In the genomic region with DNA sequence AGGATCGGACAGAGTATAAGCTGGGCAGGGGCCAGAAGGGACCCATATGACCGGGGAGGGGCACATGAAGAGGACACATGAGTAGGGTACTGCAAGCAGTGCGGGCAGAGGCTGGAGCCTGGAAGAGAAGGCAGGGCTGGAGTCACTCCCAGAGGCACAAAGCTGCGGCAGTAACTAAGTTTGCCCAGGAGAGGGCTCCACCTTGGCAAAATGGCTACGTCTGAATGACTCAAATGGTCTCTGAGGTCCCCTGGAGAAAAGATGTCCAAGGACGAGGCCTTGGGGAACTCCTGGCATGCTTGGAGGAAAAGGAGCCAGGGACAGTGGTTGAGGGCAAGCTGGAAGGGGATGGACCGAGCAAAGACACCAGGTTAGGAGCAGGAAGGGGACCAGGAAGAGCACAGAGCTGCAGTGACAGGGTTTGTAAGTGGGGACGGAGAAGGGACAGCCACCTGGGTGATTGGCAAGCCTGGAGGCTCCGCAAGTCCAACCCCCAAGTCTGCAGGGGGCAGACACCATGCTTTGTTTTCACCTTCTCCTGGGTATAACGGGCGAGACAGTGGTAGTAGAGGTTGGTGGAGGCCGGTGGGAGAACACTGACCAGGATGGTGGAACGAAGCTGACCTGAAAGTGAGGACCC, we compare ENCODE assay signal across 8 cellular contexts. TPM values are rescaled to one million over a fixed set of nuclear protein-coding genes. Genes with fewer than 3 reads are reported as not detected.
A peak's percentile ranks its signal among the peaks of the same experiment; 100 is the strongest.
DNase-seq lines count a peak whose midpoint lies in the region; ATAC-seq lines count a peak whose summit lies in the region.

No MANE protein-coding gene starts in this region.

- no peak overlapping the region for H2BK5ac ChIP-seq in mesendoderm (ENCODE audit: low read length)

- POLR2A ChIA-PET in activated CD4-positive, alpha-beta memory T cell treated with anti-CD3 and anti-CD28 coated beads for 36 hours (lab: Charles Lee) = no interaction called here

- CTCF ChIA-PET in activated CD4-positive, alpha-beta memory T cell treated with anti-CD3 and anti-CD28 coated beads for 36 hours (lab: Charles Lee) = interaction anchor here (0.6 to 6.8 kb wide), 24 partner anchors 8 to 298 kb away, joined by 3 to 40 read pairs (median 4); no protein-coding TSS in a partner anchor

- no peak overlapping the region for H2BK120ac ChIP-seq in mesendoderm (ENCODE audit: low read depth, low read length)

- no peak overlapping the region for H3K27ac Mint-ChIP-seq in activated CD4-positive, alpha-beta memory T cell treated with anti-CD3 and anti-CD28 coated beads for 36 hours

- H2BK15ac ChIP-seq in mesendoderm (replicated peaks; ENCODE audit: low read depth) = no peak overlapping the region

- peaks cover 15% of the 10 kb centered on the region for H3K27me3 Mint-ChIP-seq in activated CD4-positive, alpha-beta memory T cell treated with anti-CD3 and anti-CD28 coated beads for 36 hours

- no peak overlapping the region for H3K4me2 ChIP-seq in mesendoderm (ENCODE audit: low read length)

- H3K56ac ChIP-seq in mesendoderm (ENCODE audit: low read length) = peak overlapping the region; percentile 60

- no CpG with 5 or more reads among the region's 13 CpGs for WGBS in mesendoderm (ENCODE audit: extremely low coverage, insufficient coverage, low lambda C conversion rate)

- H3K9ac ChIP-seq in mesendoderm (ENCODE audit: low read length) = no peak overlapping the region

- H3K27ac ChIP-seq in mesendoderm (ENCODE audit: low read depth, low read length) = no peak overlapping the region

- H3K4ac ChIP-seq in mesendoderm (ENCODE audit: low read depth, low read length) = no peak overlapping the region

- H3K4me3 ChIP-seq in H7 (ENCODE audit: insufficient read depth, low read depth, low read length) (no peak overlapping the region), mesendoderm (ENCODE audit: low read length) (no peak overlapping the region)

- no peaks in the 10 kb centered on the region for H3K4me1 ChIP-seq in mesendoderm (ENCODE audit: control insufficient read depth, low read depth, low read length)

- intact Hi-C loops in activated CD4-positive, alpha-beta memory T cell treated with anti-CD3 and anti-CD28 coated beads for 36 hours (cut with micrococcal nuclease) = loop anchor here (1.0 kb wide), 1 partner anchor 170 kb away; no protein-coding TSS in a partner anchor

- no peak overlapping the region for H3K23ac ChIP-seq in mesendoderm (ENCODE audit: low read length)

- H3K4me1 Mint-ChIP-seq in activated CD4-positive, alpha-beta memory T cell treated with anti-CD3 and anti-CD28 coated beads for 36 hours (ENCODE audit: low read depth) = no peaks in the 10 kb centered on the region

- no peak for ATAC-seq in GM18502 (IDR thresholded peaks at IDR 0.05; ENCODE audit: poor library complexity, unreplicated experiment)

- H4K5ac ChIP-seq in mesendoderm (ENCODE audit: low read length) = no peak overlapping the region

- no peaks in the 10 kb centered on the region for H3K9me3 Mint-ChIP-seq in activated CD4-positive, alpha-beta memory T cell treated with anti-CD3 and anti-CD28 coated beads for 36 hours

- H3K18ac ChIP-seq in mesendoderm (ENCODE audit: low read length) = no peak overlapping the region

- H3K79me2 ChIP-seq in mesendoderm (ENCODE audit: control insufficient read depth, insufficient read depth, low read length) = no peaks in the 10 kb centered on the region

- no peak overlapping the region for H3K4me3 Mint-ChIP-seq in activated CD4-positive, alpha-beta memory T cell treated with anti-CD3 and anti-CD28 coated beads for 36 hours

- no peak overlapping the region for H2AK5ac ChIP-seq in mesendoderm (ENCODE audit: low read length)

- H3K27me3 ChIP-seq in H7 (ENCODE audit: control insufficient read depth, insufficient read depth, low read length) (peaks cover 1% of the 10 kb centered on the region), mesendoderm (ENCODE audit: insufficient read depth, low read length, poor library complexity) (no peaks in the 10 kb centered on the region)

- peak; percentile 72 for DNase-seq in Ammon's horn (ENCODE audit: low spot score)
- DNase-seq in H7 = peak; percentile 89
- DNase-seq in NCI-H69 (lab: John Stamatoyannopoulos, UW) = peak; percentile 69
- peak; percentile 73 for DNase-seq in activated CD4-positive, alpha-beta memory T cell treated with anti-CD3 and anti-CD28 coated beads for 36 hours
- peak; percentile 46 for DNase-seq in effector CD4-positive, alpha-beta T cell
- DNase-seq in mesendoderm = peak; percentile 91
- DNase-seq in stimulated activated CD8-positive, alpha-beta memory T cell treated with anti-CD3 and anti-CD28 coated beads, Interleukin-4, amount 100 ng/mL, for 4 hours (ENCODE audit: low read depth in 2 of 2, low spot score in 1 of 2) = peak; percentile 7 to 16

- H4K8ac ChIP-seq in mesendoderm (ENCODE audit: low read depth, low read length) = no peak overlapping the region

- no peaks in the 10 kb centered on the region for H3K36me3 ChIP-seq in H7 (replicated peaks; ENCODE audit: control insufficient read depth, insufficient read depth, low read length)
- no peaks in the 10 kb centered on the region for H3K36me3 ChIP-seq in mesendoderm (ENCODE audit: control insufficient read depth, insufficient read depth, low read length)

- H3K36me3 Mint-ChIP-seq in activated CD4-positive, alpha-beta memory T cell treated with anti-CD3 and anti-CD28 coated beads for 36 hours = no peaks in the 10 kb centered on the region

- no peaks in the 10 kb centered on the region for H3K79me1 ChIP-seq in mesendoderm (ENCODE audit: low read length)

RNA-seq across cellular contexts. Expression of a gene that starts 43.1 kb away (rescaled TPM):
- total RNA-seq in H7 (2014; rRNA removed; shearing (Covaris generic)) = not detected in 2 replicates
- total RNA-seq in activated CD4-positive, alpha-beta memory T cell treated with anti-CD3 and anti-CD28 coated beads for 36 hours = not detected
- polyA plus RNA-seq in mesendoderm (2013, experiment 1 of 2) = not detected
- not detected for polyA plus RNA-seq in mesendoderm (2013, experiment 2 of 2)

Comparison
In these comparisons a context has a peak if more than half of its experiments do, and no peak if none do; other contexts are left out.
1. DNase-seq: peak in every context shown above with its lines; median percentile 91 in mesendoderm; 89 in H7; 73 in activated CD4-positive, alpha-beta memory T cell treated with anti-CD3 and anti-CD28 coated beads for 36 hours; 72 in Ammon's horn; 69 in NCI-H69; 46 in effector CD4-positive, alpha-beta T cell; 12 in stimulated activated CD8-positive, alpha-beta memory T cell treated with anti-CD3 and anti-CD28 coated beads, Interleukin-4, amount 100 ng/mL, for 4 hours.